8 cellular contexts compared by ENCODE assay signal in genomic region chr15:55318588-55319494, GRCh38. TPM values are rescaled to one million over a fixed set of nuclear protein-coding genes. Genes with fewer than 3 reads are reported as not detected.
DNase-seq lines count a peak whose midpoint lies in the region; ATAC-seq and TF ChIP-seq lines count a peak whose summit lies in the region.

Gene PIGB, plus strand, starts transcription at chr15:55319222. Its CDS starts 29 bp downstream, at chr15:55319251.
Gene PIGBOS1, minus strand, starts transcription at chr15:55319123. Its CDS starts 1,331 bp downstream, at chr15:55317792.

- peak; percentile 84 for DNase-seq in BE2C
- peak; percentile 72 for DNase-seq in GM19238 (ENCODE audit: insufficient read length, low spot score)
- DNase-seq in NCI-H510A (lab: John Stamatoyannopoulos, UW): peak; percentile 63
- DNase-seq in activated CD4-positive, alpha-beta T cell treated with anti-CD3 and anti-CD28 coated beads for 4 hours: peak; percentile 70 to 74
- DNase-seq in left kidney (ENCODE audit: low read depth, low spot score): peak; percentile 96
- DNase-seq in stimulated activated CD4-positive, alpha-beta T cell treated with anti-CD3 and anti-CD28 coated beads, Interleukin-1b, Interleukin-23, amount 100 ng/mL, for 48 hours: peak; percentile 79

- H3K27me3 ChIP-seq in BE2C: no peaks in the 10 kb centered on the region

- 0 out of 2 replicates have a peak, but pooled peaks cover 2% of the 10 kb centered on the region for H3K4me1 ChIP-seq in BE2C

- H3K36me3 ChIP-seq in BE2C: no peaks in the 10 kb centered on the region

- peak; percentile 25 for TF ChIP-seq CTCF in BE2C (IDR thresholded peaks at IDR 0.05; ENCODE audit: low read depth, low read length)

- H3K4me3 ChIP-seq in BE2C (ENCODE audit: low read depth, low read length): peak within 1 kb of the TSS; percentile 78

- ATAC-seq in HG03439 (IDR thresholded peaks at IDR 0.05; ENCODE audit: unreplicated experiment): peak; percentile 95

- no peaks in the 10 kb centered on the region for H3K9me3 ChIP-seq in BE2C

- peak within 1 kb of the TSS; percentile 57 for H3K27ac ChIP-seq in cingulate gyrus (ENCODE audit: low read depth, low read length)

RNA-seq across cellular contexts. Expression of gene PIGB, which starts in this region (rescaled TPM):
- 3.6 TPM for polyA plus RNA-seq in BE2C (2012; ENCODE audit: insufficient read depth, insufficient read length, low read depth)

RNA-seq across cellular contexts. Expression of gene PIGBOS1, which starts in this region (rescaled TPM):
- 5.6 TPM for polyA plus RNA-seq in BE2C (2012; ENCODE audit: insufficient read depth, insufficient read length, low read depth)

Comparison
In these comparisons a context has a peak if more than half of its experiments do, and no peak if none do; other contexts are left out.
1. Peak in every context shown above with its lines: DNase-seq, ATAC-seq, H3K4me3 ChIP-seq and H3K27ac ChIP-seq.